Comparison of ENCODE assay signal across 17 cellular contexts in the genomic region with DNA sequence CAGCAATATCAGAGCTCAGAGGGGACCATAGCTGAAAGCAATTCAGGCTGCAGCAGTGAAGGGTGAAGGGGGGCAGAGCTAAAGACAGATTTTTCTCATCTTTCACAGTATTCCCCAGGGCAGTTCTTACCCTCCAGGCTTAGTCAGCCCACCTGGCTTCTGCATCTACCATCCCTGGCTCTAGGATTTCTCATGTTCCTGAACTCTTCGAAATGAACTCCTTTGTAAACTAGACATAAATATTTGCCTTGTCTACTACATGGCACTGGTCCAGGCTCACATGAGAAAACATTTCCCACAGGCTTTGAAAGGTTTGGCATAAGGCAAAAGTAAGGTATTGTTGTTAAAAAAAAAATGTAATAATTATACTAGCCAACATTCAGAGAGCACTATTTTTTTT. TPM values are rescaled to one million over a fixed set of nuclear protein-coding genes. Genes with fewer than 3 reads are reported as not detected.
DNase-seq lines count a peak whose midpoint lies in the region; ATAC-seq and TF ChIP-seq lines count a peak whose summit lies in the region.
"Had no signal": no experiment of that assay in that cellular context is flagged by ENCODE, and none has a peak within 500 bp of the region (broad histone marks: within the 10 kb centered on the region; RNA-seq: fewer than 3 reads in every experiment).

No MANE protein-coding gene starts in this region.

- intact Hi-C loops in dorsolateral prefrontal cortex (cut with DNase I) (no loop called here), left colon (cut with DNase I, micrococcal nuclease) (no loop called here)

- H3K4me3 ChIP-seq in fibroblast of mammary gland (ENCODE audit: control insufficient read depth, low read depth, low read length) (no peak overlapping the region), dorsolateral prefrontal cortex (no peak overlapping the region)
- H3K4me3 ChIP-seq: spleen, suprapubic skin had no signal

- no peaks in the 10 kb centered on the region for H3K27me3 ChIP-seq in dorsolateral prefrontal cortex
- H3K27me3 ChIP-seq: spleen, suprapubic skin had no signal

- no peak overlapping the region for H3K27ac ChIP-seq in dorsolateral prefrontal cortex
- H3K27ac ChIP-seq: spleen, suprapubic skin had no signal

- no peak for TF ChIP-seq CTCF in fibroblast of mammary gland (conservative IDR thresholded peaks at IDR 0.05; ENCODE audit: control insufficient read depth, insufficient read depth, low read depth, low read length)
- TF ChIP-seq CTCF in dorsolateral prefrontal cortex (IDR thresholded peaks at IDR 0.05 in 54 of 56, conservative IDR thresholded peaks at IDR 0.05 in 2 of 56; ENCODE audit: low read depth in 1 of 56, partially characterized antibody in 56 of 56) = no peak

- ATAC-seq in HG02852 (IDR thresholded peaks at IDR 0.05; ENCODE audit: unreplicated experiment) (no peak), left colon (no peak), GM18868 (IDR thresholded peaks at IDR 0.05; ENCODE audit: unreplicated experiment) (no peak)
- ATAC-seq: natural killer cell treated with Interleukin-12 subunit alpha and Interleukin-12 subunit beta and Interleukin-15 and Interleukin-18, amount 100 ng/mL, for 72 hours had no signal

- DNase-seq in DMS79 (lab: John Stamatoyannopoulos, UW) (peak; percentile 56), NCI-H1105 (lab: John Stamatoyannopoulos, UW) (peak; percentile 25), NCI-H69 (lab: John Stamatoyannopoulos, UW) (peak; percentile 83), fibroblast of mammary gland (ENCODE audit: low read depth) (peak; percentile 50), dorsolateral prefrontal cortex (no peak), left colon (no peak)
- DNase-seq: activated CD4-positive, alpha-beta T cell treated with anti-CD3 and anti-CD28 coated beads, Interleukin-2, amount 10 ng/mL, durations not matched to agents 7 days and 5 days; activated gamma-delta T cell treated with Interleukin-2 at 50 U/mL for 16 hours; aorta; Karpas-422; mesenchymal stem cell; NCI-H187; spleen had no signal

RNA-seq across cellular contexts. Expression of gene NEB, which starts 23.6 kb away (rescaled TPM):
- 10 to 100 TPM in 4 of 120 experiments, 1 to 10 TPM in 116; 1.4 to 17.5 (median 4.7) TPM for total RNA-seq in dorsolateral prefrontal cortex
- under 1 TPM; 0.18 to 0.20 TPM for total RNA-seq in left colon

Comparison
In these comparisons a context has a peak if more than half of its experiments do, and no peak if none do; other contexts are left out.
1. DNase-seq: peak in DMS79 (single experiment), NCI-H1105 (single experiment), NCI-H69 (single experiment) and fibroblast of mammary gland (single experiment); none in dorsolateral prefrontal cortex (0 of 10) and left colon (0 of 2).